14 cellular contexts compared by ENCODE assay signal in the genomic region with DNA sequence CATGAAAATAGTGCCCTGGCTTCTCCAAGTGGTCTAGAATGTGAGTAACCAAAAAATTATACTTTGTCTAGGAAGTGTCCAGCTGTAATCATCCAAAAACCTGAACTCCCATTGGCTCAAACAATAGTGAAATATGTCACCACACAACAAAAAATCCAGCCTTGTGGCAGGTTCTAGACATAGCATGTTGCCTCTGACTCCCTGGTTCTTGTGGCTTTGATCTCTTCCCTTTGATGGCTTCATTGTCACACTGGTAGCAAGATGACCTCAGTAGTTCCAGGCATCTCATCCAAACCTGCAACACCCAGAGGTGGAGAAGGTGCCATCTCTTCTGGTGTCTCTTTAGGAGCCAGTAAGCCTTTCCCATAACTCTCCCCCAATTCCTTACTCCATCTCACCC.
"Had no signal": no experiment of that assay in that cellular context is flagged by ENCODE, and none has a peak within 500 bp of the region (broad histone marks: within the 10 kb centered on the region; RNA-seq: fewer than 3 reads in every experiment).

No MANE protein-coding gene starts in this region.

- H3K4me3 ChIP-seq: gastrocnemius medialis, heart right ventricle, skin epidermis, suprapubic skin had no signal

- H3K4me1 ChIP-seq: suprapubic skin had no signal

- H3K27me3 ChIP-seq: gastrocnemius medialis, heart right ventricle, suprapubic skin had no signal

- H3K27ac Mint-ChIP-seq: activated B cell treated with CpG ODN at 0.5 μM for 24 hours; activated CD4-positive, alpha-beta T cell treated with anti-CD3 and anti-CD28 coated beads, Interleukin-2, amount 10 ng/mL, durations not matched to agents 24 days and 14 days; natural killer cell treated with Interleukin-12 subunit alpha and Interleukin-12 subunit beta and Interleukin-15 and Interleukin-18, amount 100 ng/mL, for 72 hours; type B pancreatic cell had no signal

- H3K27ac ChIP-seq: heart right ventricle, skin epidermis, suprapubic skin had no signal

- H3K4me3 Mint-ChIP-seq: activated B cell treated with CpG ODN at 0.5 μM for 24 hours; activated CD4-positive, alpha-beta T cell treated with anti-CD3 and anti-CD28 coated beads, Interleukin-2, amount 10 ng/mL, durations not matched to agents 24 days and 14 days; natural killer cell treated with Interleukin-12 subunit alpha and Interleukin-12 subunit beta and Interleukin-15 and Interleukin-18, amount 100 ng/mL, for 72 hours; type B pancreatic cell had no signal

- DNase-seq: activated B cell treated with CpG ODN at 0.5 μM for 24 hours; activated CD4-positive, alpha-beta T cell treated with anti-CD3 and anti-CD28 coated beads, Interleukin-2, amount 10 ng/mL, durations not matched to agents 24 days and 14 days; activated naive CD4-positive, alpha-beta T cell treated with anti-CD3 and anti-CD28 coated beads, Interleukin-2, amount 50 U/mL, for 16 hours; effector CD8-positive, alpha-beta T cell; gastrocnemius medialis; heart right ventricle; nucleus accumbens; stimulated activated CD4-positive, alpha-beta T cell treated with anti-CD3 and anti-CD28 coated beads, Interleukin-4, amount 100 ng/mL, for 24 hours; stimulated activated naive CD4-positive, alpha-beta T cell treated with Interleukin-2 at 50 U/mL for 16 hours had no signal

- H3K9me3 ChIP-seq: gastrocnemius medialis, suprapubic skin had no signal

- ATAC-seq: gastrocnemius medialis; heart right ventricle; natural killer cell treated with Interleukin-12 subunit alpha and Interleukin-12 subunit beta and Interleukin-15 and Interleukin-18, amount 100 ng/mL, for 72 hours had no signal

- H3K36me3 Mint-ChIP-seq: natural killer cell treated with Interleukin-12 subunit alpha and Interleukin-12 subunit beta and Interleukin-15 and Interleukin-18, amount 100 ng/mL, for 72 hours; type B pancreatic cell had no signal

- H3K27me3 Mint-ChIP-seq: activated B cell treated with CpG ODN at 0.5 μM for 24 hours; activated CD4-positive, alpha-beta T cell treated with anti-CD3 and anti-CD28 coated beads, Interleukin-2, amount 10 ng/mL, durations not matched to agents 24 days and 14 days; natural killer cell treated with Interleukin-12 subunit alpha and Interleukin-12 subunit beta and Interleukin-15 and Interleukin-18, amount 100 ng/mL, for 72 hours; type B pancreatic cell had no signal

- H3K36me3 ChIP-seq: gastrocnemius medialis, heart right ventricle, suprapubic skin had no signal

- FAIRE-seq: TTC549 had no signal

- H3K9me3 Mint-ChIP-seq: activated B cell treated with CpG ODN at 0.5 μM for 24 hours; activated CD4-positive, alpha-beta T cell treated with anti-CD3 and anti-CD28 coated beads, Interleukin-2, amount 10 ng/mL, durations not matched to agents 24 days and 14 days; natural killer cell treated with Interleukin-12 subunit alpha and Interleukin-12 subunit beta and Interleukin-15 and Interleukin-18, amount 100 ng/mL, for 72 hours had no signal
